Comparison of ENCODE assay signal across 1 cellular context in genomic region chr13:113816925-113817859, GRCh38.
TF ChIP-seq lines count a peak whose summit lies in the region.

No MANE protein-coding gene starts in this region.

TF ChIP-seq in GM12878, 131 proteins besides CTCF, POLR2A, EP300 and RAD21 (continued from another document and continues in another):
- TF ChIP-seq IRF3 (IDR thresholded peaks at IDR 0.05): no peak
- no peak for TF ChIP-seq TARDBP (IDR thresholded peaks at IDR 0.05; ENCODE audit: borderline replicate concordance)
- TF ChIP-seq ZBED1 (IDR thresholded peaks at IDR 0.05; ENCODE audit: borderline replicate concordance): no peak
- no peak for TF ChIP-seq BACH1 (IDR thresholded peaks at IDR 0.05; ENCODE audit: borderline replicate concordance)
- TF ChIP-seq SIN3A (IDR thresholded peaks at IDR 0.05; ENCODE audit: low read depth, low read length): no peak
- TF ChIP-seq RFX5 (IDR thresholded peaks at IDR 0.05; ENCODE audit: low read depth, low read length): no peak
- no peak for TF ChIP-seq FOS (IDR thresholded peaks at IDR 0.05; ENCODE audit: borderline replicate concordance, extremely low read depth, insufficient read length)
- TF ChIP-seq POLR2AphosphoS5 (IDR thresholded peaks at IDR 0.05; ENCODE audit: low read length): no peak
- TF ChIP-seq SUPT20H (IDR thresholded peaks at IDR 0.05; ENCODE audit: borderline replicate concordance, control insufficient read depth, low read depth, low read length): no peak
- TF ChIP-seq EZH2 (IDR thresholded peaks at IDR 0.05; ENCODE audit: borderline replicate concordance, control insufficient read depth, low read depth, low read length): no peak
- TF ChIP-seq SMAD1 (IDR thresholded peaks at IDR 0.05; ENCODE audit: low read depth, partially characterized antibody): no peak
- TF ChIP-seq NRF1 (conservative IDR thresholded peaks at IDR 0.05; ENCODE audit: low read depth, low read length): no peak
- TF ChIP-seq ATF7 (IDR thresholded peaks at IDR 0.05; ENCODE audit: low read depth): no peak
- TF ChIP-seq MAX (IDR thresholded peaks at IDR 0.05; ENCODE audit: low read depth, low read length): no peak
- 0 out of 2 replicates have a peak, but pooled peaks have one; percentile 16 for TF ChIP-seq LARP7 (IDR thresholded peaks at IDR 0.05)
- no peak for TF ChIP-seq BCLAF1 (IDR thresholded peaks at IDR 0.05)
- no peak for TF ChIP-seq ZNF384 (IDR thresholded peaks at IDR 0.05; ENCODE audit: borderline replicate concordance, low read depth, low read length)
- TF ChIP-seq BCL11A (IDR thresholded peaks at IDR 0.05; ENCODE audit: low read depth, low read length): no peak
- TF ChIP-seq HDAC6 (IDR thresholded peaks at IDR 0.05; ENCODE audit: unreplicated experiment): no peak
- no peak for TF ChIP-seq IKZF2 (IDR thresholded peaks at IDR 0.05)
- TF ChIP-seq MYC (IDR thresholded peaks at IDR 0.05; ENCODE audit: insufficient read depth, insufficient read length, insufficient replicate concordance, low read length, severe bottlenecking): no peak
- TF ChIP-seq REST (IDR thresholded peaks at IDR 0.05; ENCODE audit: low read depth, low read length): no peak
- no peak for TF ChIP-seq BCL3 (IDR thresholded peaks at IDR 0.05; ENCODE audit: borderline replicate concordance, insufficient read depth, low read depth, low read length, poor library complexity, severe bottlenecking)
- TF ChIP-seq CUX1 (IDR thresholded peaks at IDR 0.05; ENCODE audit: insufficient replicate concordance, low read depth, low read length): no peak
- peak; percentile 36; the same call in 1 of the 2 replicates for TF ChIP-seq CBFB (IDR thresholded peaks at IDR 0.05; ENCODE audit: low read depth)
- no peak for TF ChIP-seq SUZ12 (IDR thresholded peaks at IDR 0.05; ENCODE audit: unreplicated experiment)
- TF ChIP-seq MXI1 (IDR thresholded peaks at IDR 0.05; ENCODE audit: low read depth, low read length): no peak
- peak; percentile 70 for TF ChIP-seq TCF12 (IDR thresholded peaks at IDR 0.05; ENCODE audit: low read depth, low read length)
- no peak for TF ChIP-seq ATF3 (IDR thresholded peaks at IDR 0.05; ENCODE audit: borderline replicate concordance, extremely low read depth, low read depth, low read length)
- TF ChIP-seq CREB1 (IDR thresholded peaks at IDR 0.05; ENCODE audit: low read depth): no peak
- no peak for TF ChIP-seq CHD2 (IDR thresholded peaks at IDR 0.05; ENCODE audit: borderline replicate concordance, low read depth, low read length)
- TF ChIP-seq PML (IDR thresholded peaks at IDR 0.05; ENCODE audit: low read length): no peak
- no peak for TF ChIP-seq WRNIP1 (IDR thresholded peaks at IDR 0.05; ENCODE audit: borderline replicate concordance, low read depth, low read length)
- TF ChIP-seq KDM1A (IDR thresholded peaks at IDR 0.05; ENCODE audit: borderline replicate concordance): no peak
- no peak for TF ChIP-seq RELA (IDR thresholded peaks at IDR 0.05; ENCODE audit: borderline replicate concordance, partially characterized antibody)
- no peak for TF ChIP-seq SRF (IDR thresholded peaks at IDR 0.05; ENCODE audit: low read depth in 2 of 2, low read length in 2 of 2)
- no peak for TF ChIP-seq NFYA (IDR thresholded peaks at IDR 0.05; ENCODE audit: borderline replicate concordance, low read depth, low read length)
- no peak for TF ChIP-seq KAT2A (conservative IDR thresholded peaks at IDR 0.05; ENCODE audit: control insufficient read depth, low read depth, low read length)
- peak; percentile 19; the same call in 1 of the 2 replicates for TF ChIP-seq NBN (IDR thresholded peaks at IDR 0.05)
- TF ChIP-seq USF1 (IDR thresholded peaks at IDR 0.05; ENCODE audit: borderline replicate concordance, extremely low read length, insufficient read depth, low read depth, low read length): no peak
- TF ChIP-seq ZNF592 (IDR thresholded peaks at IDR 0.05): no peak
- no peak for TF ChIP-seq FOXK2 (IDR thresholded peaks at IDR 0.05)
- TF ChIP-seq BHLHE40 (IDR thresholded peaks at IDR 0.05; ENCODE audit: borderline replicate concordance in 1 of 2, low read depth in 2 of 2, low read length in 1 of 2): peak; percentile 70 to 74
- no peak for TF ChIP-seq ESRRA (IDR thresholded peaks at IDR 0.05; ENCODE audit: low read length)
- no peak for TF ChIP-seq NFIC (IDR thresholded peaks at IDR 0.05; ENCODE audit: low read depth, low read length)
